Comparison of ENCODE assay signal across 8 cellular contexts in genomic region chr22:37243402-37244113, GRCh38. TPM values are rescaled to one million over a fixed set of nuclear protein-coding genes. Genes with fewer than 3 reads are reported as not detected.
A peak's percentile ranks its signal among the peaks of the same experiment; 100 is the strongest.
DNase-seq lines count a peak whose midpoint lies in the region; ATAC-seq and TF ChIP-seq lines count a peak whose summit lies in the region.

No MANE protein-coding gene starts in this region.

- peak; percentile 40 for DNase-seq in activated CD4-positive, CD25-positive, alpha-beta regulatory T cell treated with anti-CD3 and anti-CD28 coated beads, Interleukin-2, amount 50 U/mL, for 72 hours
- DNase-seq in activated CD4-positive, CD25-positive, alpha-beta regulatory T cell (lab: John Stamatoyannopoulos, UW): no peak
- DNase-seq in MV-4-11 (lab: John Stamatoyannopoulos, UW) (peak; percentile 30), epithelial cell of proximal tubule (ENCODE audit: low read depth) (no peak), spleen (peak; percentile 87), kidney tubule cell (ENCODE audit: low spot score) (no peak)
- DNase-seq in effector CD8-positive, alpha-beta T cell (lab: John Stamatoyannopoulos, UW): no peak

- ATAC-seq in HG03520 (IDR thresholded peaks at IDR 0.05; ENCODE audit: unreplicated experiment): no peak

- peaks cover 0 to 36% (median 29%) of the 10 kb centered on the region in 6 donors for H3K36me3 ChIP-seq in spleen

- no peaks in the 10 kb centered on the region for H3K9me3 ChIP-seq in spleen

- peaks cover 0 to 43% (median 0%) of the 10 kb centered on the region in 7 donors for H3K27me3 ChIP-seq in spleen (replicated peaks in 1 of 7)

- TF ChIP-seq POLR2A in spleen (IDR thresholded peaks at IDR 0.05): no peak

- H3K27ac ChIP-seq in spleen: peak overlapping the region; percentile 81 to 99 (median 94)

- 5 to 16% (median 9%) methylated on average over 5 to 12 of the region's 12 CpGs for WGBS in spleen, 5 donors

- peak overlapping the region; percentile 65 for H3K4me3 ChIP-seq in epithelial cell of proximal tubule (ENCODE audit: low read depth, low read length)
- peak overlapping the region; percentile 70 to 98 (median 86) for H3K4me3 ChIP-seq in spleen

- no peak for TF ChIP-seq CTCF in epithelial cell of proximal tubule (conservative IDR thresholded peaks at IDR 0.05; ENCODE audit: low read depth, low read length)
- TF ChIP-seq CTCF in spleen (IDR thresholded peaks at IDR 0.05 in 8 of 11, conservative IDR thresholded peaks at IDR 0.05 in 3 of 11): no peak

- H3K4me1 ChIP-seq in spleen: peaks cover 46 to 85% (median 71%) of the 10 kb centered on the region in 6 donors

- intact Hi-C loops in spleen (cut with DNase I; ENCODE audit: low total_unique reads): no loop called here

RNA-seq across cellular contexts. Expression of gene RAC2, which starts 0.5 kb away (rescaled TPM):
- 51.9 and 58.2 TPM in 2 replicates for total RNA-seq in epithelial cell of proximal tubule
- 100 to 1,000 TPM; 270 to 493 (median 363) TPM for total RNA-seq in spleen
- 100 to 1,000 TPM; 389 to 421 (median 410) TPM for polyA plus RNA-seq in spleen

RNA-seq across cellular contexts. Expression of gene SSTR3, which starts 31.3 kb away (rescaled TPM):
- total RNA-seq in epithelial cell of proximal tubule (not detected in 2 replicates), spleen (1 to 10 TPM in 3 of 7 donors, under 1 TPM in 4; 0.56 to 2.0 (median 0.95) TPM)
- polyA plus RNA-seq in spleen: 1 to 10 TPM; 1.2 to 2.0 (median 1.5) TPM

RNA-seq across cellular contexts. Expression of gene CYTH4, which starts 38.8 kb away (rescaled TPM):
- total RNA-seq in epithelial cell of proximal tubule (0.07 TPM in 1 of 2 replicates, not detected in the other), spleen (100 to 1,000 TPM in 6 of 7 donors, 10 to 100 TPM in 1; 97.5 to 238 (median 118) TPM)
- polyA plus RNA-seq in spleen: 10 to 100 TPM; 35.3 to 58.1 (median 53.6) TPM

RNA-seq across cellular contexts. Expression of gene C1QTNF6, which starts 55.5 kb away (rescaled TPM):
- total RNA-seq in epithelial cell of proximal tubule (2.1 and 7.1 TPM in 2 replicates), spleen (10 to 100 TPM in 1 of 7 donors, 1 to 10 TPM in 6; 5.3 to 10.3 (median 6.9) TPM)
- polyA plus RNA-seq in spleen: 1 to 10 TPM; 7.7 to 8.9 (median 8.8) TPM

Comparison
In these comparisons a context has a peak if more than half of its experiments do, and no peak if none do; other contexts are left out.
1. DNase-seq: peak in activated CD4-positive, CD25-positive, alpha-beta regulatory T cell treated with anti-CD3 and anti-CD28 coated beads, Interleukin-2, amount 50 U/mL, for 72 hours (single experiment), MV-4-11 (single experiment) and spleen (single experiment); none in activated CD4-positive, CD25-positive, alpha-beta regulatory T cell (0 of 4), epithelial cell of proximal tubule (single experiment), effector CD8-positive, alpha-beta T cell (single experiment) and kidney tubule cell (single experiment).
2. RNA of gene CYTH4, which starts 38.8 kb away (total RNA-seq): 97.5 to 238 TPM in spleen; 0.07 TPM in epithelial cell of proximal tubule; every median in the first group is over 10 times any median in the second.